In genomic region chr5:133702773-133703770, GRCh38 we compare ENCODE assay signal across 20 cellular contexts.
DNase-seq lines count a peak whose midpoint lies in the region; TF ChIP-seq lines count a peak whose summit lies in the region.
"Had no signal": no experiment of that assay in that cellular context is flagged by ENCODE, and none has a peak within 500 bp of the region (broad histone marks: within the 10 kb centered on the region; RNA-seq: fewer than 3 reads in every experiment).

No MANE protein-coding gene starts in this region.

- H3K4me3 ChIP-seq in endodermal cell (ENCODE audit: low read length) (no peak overlapping the region), sigmoid colon (no peak overlapping the region), testis (no peak overlapping the region)

- no peaks in the 10 kb centered on the region for H3K4me1 Mint-ChIP-seq in endodermal cell

- H3K4me1 ChIP-seq in endodermal cell (ENCODE audit: control insufficient read depth, insufficient read depth, low read length) (no peaks in the 10 kb centered on the region), sigmoid colon (peaks cover 0 to 1% (median 0%) of the 10 kb centered on the region in 4 donors), testis (no peaks in the 10 kb centered on the region)

- H3K27me3 Mint-ChIP-seq in endodermal cell (ENCODE audit: insufficient read depth), result peaks cover 6% of the 10 kb centered on the region

- no peaks in the 10 kb centered on the region for H3K36me3 Mint-ChIP-seq in endodermal cell (ENCODE audit: low read depth)

- H3K27ac ChIP-seq in endodermal cell (ENCODE audit: low read depth, low read length) (no peak overlapping the region), sigmoid colon (no peak overlapping the region), testis (no peak overlapping the region)
- H3K27ac ChIP-seq: 22Rv1, RWPE1 had no signal

- no peak overlapping the region for H3K27ac Mint-ChIP-seq in endodermal cell

- DNase-seq in activated CD8-positive, alpha-beta memory T cell treated with anti-CD3 and anti-CD28 coated beads for 24 hours, result peak; percentile 19
- DNase-seq in activated CD8-positive, alpha-beta memory T cell treated with anti-CD3 and anti-CD28 coated beads, Interleukin-2, amount 50 U/mL, for 4 hours, result no peak
- DNase-seq in endodermal cell, result peak; percentile 38
- DNase-seq in sigmoid colon, result peak; percentile 24
- no peak for DNase-seq in testis
- no peak for DNase-seq in epidermal melanocyte (ENCODE audit: insufficient read length, low spot score)
- DNase-seq in NCI-H1694 (lab: John Stamatoyannopoulos, UW), result no peak
- no peak for DNase-seq in dermis blood vessel endothelial cell
- DNase-seq: ACHN, KBM-7, MV-4-11, NCI-H1105, NCI-H146, NCI-H2029, NCI-H446, NCI-H524 treated with DMSO at 0.1 percent for 48 hours, NCI-H82, SHP77 had no signal

- 89 to 90% methylated on average over 14 to 15 of the region's 15 CpGs for WGBS in endodermal cell (ENCODE audit: insufficient coverage in 1 of 2, insufficient read length in 1 of 2), 2 experiments
- WGBS in sigmoid colon, 2 donors, result 77 to 85% methylated on average over 15 of the region's 15 CpGs
- WGBS in testis, 2 donors, result 82 to 83% methylated on average over 15 of the region's 15 CpGs

- no peak overlapping the region for H3K4me3 Mint-ChIP-seq in endodermal cell

- TF ChIP-seq CTCF in endodermal cell (conservative IDR thresholded peaks at IDR 0.05) (no peak), sigmoid colon (IDR thresholded peaks at IDR 0.05) (no peak), testis (IDR thresholded peaks at IDR 0.05) (no peak)

- no peaks in the 10 kb centered on the region for H3K9me3 Mint-ChIP-seq in endodermal cell

- no peak for TF ChIP-seq EP300 in sigmoid colon (IDR thresholded peaks at IDR 0.05)

- H3K9ac ChIP-seq in endodermal cell (ENCODE audit: extremely low read depth, low read length, poor library complexity, severe bottlenecking), result no peak overlapping the region

- H3K36me3 ChIP-seq in endodermal cell (ENCODE audit: control insufficient read depth, insufficient read depth, low read length) (no peaks in the 10 kb centered on the region), sigmoid colon (no peaks in the 10 kb centered on the region), testis (ENCODE audit: low read depth, missing control alignments) (no peaks in the 10 kb centered on the region)

- TF ChIP-seq POLR2A in sigmoid colon (IDR thresholded peaks at IDR 0.05), result no peak
- no peak for TF ChIP-seq POLR2A in testis (IDR thresholded peaks at IDR 0.05)

- H3K27me3 ChIP-seq in endodermal cell (ENCODE audit: control insufficient read depth, insufficient read depth, low read length, poor library complexity, severe bottlenecking) (no peaks in the 10 kb centered on the region), sigmoid colon (no peaks in the 10 kb centered on the region), testis (no peaks in the 10 kb centered on the region)

- no peaks in the 10 kb centered on the region for H3K9me3 ChIP-seq in endodermal cell (ENCODE audit: control insufficient read depth, low read length)
- H3K9me3 ChIP-seq in sigmoid colon, result no peaks in the 10 kb centered on the region
- H3K9me3 ChIP-seq in testis, result no peaks in the 10 kb centered on the region

- intact Hi-C loops in sigmoid colon (cut with DNase I) (no loop called here), testis (cut with DNase I; ENCODE audit: low total_unique reads) (no loop called here)

Comparison
In these comparisons a context has a peak if more than half of its experiments do, and no peak if none do; other contexts are left out.
1. DNase-seq: peak in activated CD8-positive, alpha-beta memory T cell treated with anti-CD3 and anti-CD28 coated beads for 24 hours (single experiment), endodermal cell (single experiment) and sigmoid colon (single experiment); none in activated CD8-positive, alpha-beta memory T cell treated with anti-CD3 and anti-CD28 coated beads, Interleukin-2, amount 50 U/mL, for 4 hours (single experiment), testis (single experiment), epidermal melanocyte (single experiment), NCI-H1694 (single experiment) and dermis blood vessel endothelial cell (single experiment).